ENCODE assay signal across 8 cellular contexts in the genomic region with DNA sequence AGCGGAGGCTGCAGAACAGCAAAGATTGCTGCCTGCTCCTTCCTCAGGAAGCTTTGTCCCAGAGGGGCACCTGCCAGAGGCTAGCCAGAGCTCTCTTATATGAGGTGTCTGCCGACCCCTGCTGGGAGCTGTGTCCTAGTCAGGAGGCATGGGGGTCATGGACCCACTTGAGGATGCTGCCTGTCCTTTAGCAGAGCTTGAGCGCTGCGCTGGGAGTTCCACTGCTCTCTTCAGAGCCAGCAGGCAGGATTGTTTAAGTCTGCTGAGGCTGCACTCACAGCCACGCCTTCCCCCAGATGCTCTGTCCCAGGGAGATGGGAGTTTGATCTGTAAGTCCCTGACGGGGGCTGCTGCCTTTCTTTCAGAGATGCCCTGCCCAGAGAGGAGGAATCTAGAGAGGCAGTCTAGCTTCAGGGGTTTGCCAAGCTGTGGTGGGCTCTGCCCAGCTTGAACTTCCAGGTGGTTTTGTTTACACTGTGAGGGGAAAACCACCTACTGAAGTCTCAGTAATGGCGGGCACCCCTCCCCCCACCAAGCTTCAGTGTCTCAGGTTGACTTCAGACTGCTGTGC. TPM values are rescaled to one million over a fixed set of nuclear protein-coding genes. Genes with fewer than 3 reads are reported as not detected.
DNase-seq lines count a peak whose midpoint lies in the region; ATAC-seq, FAIRE-seq and TF ChIP-seq lines count a peak whose summit lies in the region.

No MANE protein-coding gene starts in this region.

- H3K27me3 ChIP-seq in neuronal stem cell (ENCODE audit: control insufficient read depth in 3 of 3, insufficient read depth in 3 of 3, low read depth in 1 of 3, low read length in 3 of 3) (no peaks in the 10 kb centered on the region), pancreas (no peaks in the 10 kb centered on the region), lower lobe of right lung (ENCODE audit: low read depth) (no peaks in the 10 kb centered on the region)

- no peak overlapping the region for H3K23ac ChIP-seq in neuronal stem cell (ENCODE audit: low read depth, low read length, poor library complexity)

- H3K36me3 ChIP-seq in neuronal stem cell (replicated peaks in 1 of 2; ENCODE audit: control insufficient read depth in 2 of 2, insufficient read depth in 2 of 2, low read length in 2 of 2) = peaks cover 0 to 80% of the 10 kb centered on the region in 2 donors
- H3K36me3 ChIP-seq in pancreas = no peaks in the 10 kb centered on the region
- peaks cover 8% of the 10 kb centered on the region for H3K36me3 ChIP-seq in lower lobe of right lung

- H3K9ac ChIP-seq in neuronal stem cell (ENCODE audit: low read depth, low read length, poor library complexity) = no peak overlapping the region

- H3K79me1 ChIP-seq in neuronal stem cell (ENCODE audit: low read depth, low read length) = no peaks in the 10 kb centered on the region

- H3K9me3 ChIP-seq in neuronal stem cell (replicated peaks in 1 of 2; ENCODE audit: control insufficient read depth in 2 of 2, insufficient read depth in 1 of 2, low read depth in 1 of 2, low read length in 2 of 2) = peaks cover 0 to 31% of the 10 kb centered on the region in 2 donors
- H3K9me3 ChIP-seq in pancreas = no peaks in the 10 kb centered on the region
- H3K9me3 ChIP-seq in lower lobe of right lung = no peaks in the 10 kb centered on the region

- DNase-seq in activated CD8-positive, alpha-beta memory T cell treated with anti-CD3 and anti-CD28 coated beads, Interleukin-2, amount 50 U/mL, for 4 hours = peak; percentile 56
- no peak for DNase-seq in neuronal stem cell (ENCODE audit: low spot score)
- DNase-seq in pancreas = no peak
- no peak for DNase-seq in SIG-M5 treated with dmso at 0.1 percent for 504 hours (lab: John Stamatoyannopoulos, UW; ENCODE audit: unreplicated experiment)
- no peak for DNase-seq in lower lobe of right lung

- no peak overlapping the region for H4K91ac ChIP-seq in neuronal stem cell (ENCODE audit: low read depth, low read length, poor library complexity)

- H3K4me3 ChIP-seq in neuronal stem cell (ENCODE audit: low read length in 2 of 2) (no peak overlapping the region), pancreas (no peak overlapping the region), lower lobe of right lung (no peak overlapping the region)

- H3K4me1 ChIP-seq in neuronal stem cell (ENCODE audit: control insufficient read depth in 2 of 2, insufficient read depth in 1 of 2, low read depth in 1 of 2, low read length in 2 of 2) = peaks cover 0 to 6% of the 10 kb centered on the region in 2 donors
- no peaks in the 10 kb centered on the region for H3K4me1 ChIP-seq in pancreas
- H3K4me1 ChIP-seq in lower lobe of right lung = peaks cover 4% of the 10 kb centered on the region

- no peak overlapping the region for H2AFZ ChIP-seq in neuronal stem cell (ENCODE audit: low read length)

- no peak overlapping the region for H2AK5ac ChIP-seq in neuronal stem cell (ENCODE audit: low read depth, low read length)

- intact Hi-C loops in pancreas (cut with DNase I) (loop anchor here in 1 of 3 donors (10.0 kb wide), 1 partner anchor 360 kb away; no protein-coding TSS in a partner anchor), lower lobe of right lung (cut with DNase I) (no loop called here)

- H3K4ac ChIP-seq in neuronal stem cell (ENCODE audit: low read length) = no peak overlapping the region

- H3K14ac ChIP-seq in neuronal stem cell (ENCODE audit: low read length) = no peak overlapping the region

- TF ChIP-seq CTCF in pancreas (IDR thresholded peaks at IDR 0.05) (no peak), lower lobe of right lung (IDR thresholded peaks at IDR 0.05) (no peak)

- FAIRE-seq in pancreas (lab: Jason Lieb, UNC) = no peak

- no peak overlapping the region for H3K27ac ChIP-seq in neuronal stem cell (replicated peaks; ENCODE audit: low read length)
- no peak overlapping the region for H3K27ac ChIP-seq in pancreas
- H3K27ac ChIP-seq in lower lobe of right lung = no peak overlapping the region

- H3K4me2 ChIP-seq in neuronal stem cell (ENCODE audit: insufficient read depth, low read length, poor library complexity, severe bottlenecking) = peak overlapping the region; percentile 25

- WGBS in neuronal stem cell (ENCODE audit: extremely low coverage in 2 of 2, insufficient read length in 2 of 2, insufficient replicate concordance in 1 of 2), 2 donors = no CpG with 5 or more reads among the region's 7 CpGs
- WGBS in pancreas, 2 donors = 80 to 84% methylated on average over 6 to 7 of the region's 7 CpGs

- no peak overlapping the region for H3K18ac ChIP-seq in neuronal stem cell (ENCODE audit: low read length)

- no peak overlapping the region for H2BK5ac ChIP-seq in neuronal stem cell (ENCODE audit: low read length)

- no peak overlapping the region for H2BK120ac ChIP-seq in neuronal stem cell (ENCODE audit: low read depth, low read length)

- H4K8ac ChIP-seq in neuronal stem cell (ENCODE audit: low read depth, low read length) = no peak overlapping the region

- H2BK15ac ChIP-seq in neuronal stem cell (ENCODE audit: low read length) = no peak overlapping the region

- ATAC-seq in GM18868 (IDR thresholded peaks at IDR 0.05; ENCODE audit: unreplicated experiment) = peak; percentile 59
- peak; percentile 43 for ATAC-seq in HG03571 (IDR thresholded peaks at IDR 0.05; ENCODE audit: unreplicated experiment)
- ATAC-seq in pancreas = no peak
- ATAC-seq in GM18520 (IDR thresholded peaks at IDR 0.05; ENCODE audit: unreplicated experiment) = no peak
- ATAC-seq in lower lobe of right lung = no peak

- H2BK12ac ChIP-seq in neuronal stem cell (ENCODE audit: low read length) = no peak overlapping the region

RNA-seq across cellular contexts. Expression of gene DCK, which starts 10.9 kb away (rescaled TPM):
- polyA plus RNA-seq in neuronal stem cell (2013, experiment 1 of 2) = 18.1 TPM
- 18.0 TPM for polyA plus RNA-seq in neuronal stem cell (2013, experiment 2 of 2)
- total RNA-seq in pancreas (1 to 10 TPM; 1.7 to 8.9 (median 4.1) TPM), lower lobe of right lung (18.1 TPM)
- polyA plus RNA-seq in pancreas = 1 to 10 TPM; 3.1 to 8.1 TPM

Comparison
In these comparisons a context has a peak if more than half of its experiments do, and no peak if none do; other contexts are left out.
1. ATAC-seq: peak in GM18868 (single experiment) and HG03571 (single experiment); none in pancreas (0 of 4), GM18520 (single experiment) and lower lobe of right lung (0 of 2).